8 cellular contexts compared by ENCODE assay signal in genomic region chr5:109409061-109409843, GRCh38. TPM values are rescaled to one million over a fixed set of nuclear protein-coding genes. Genes with fewer than 3 reads are reported as not detected.
DNase-seq lines count a peak whose midpoint lies in the region; ATAC-seq and TF ChIP-seq lines count a peak whose summit lies in the region.

No MANE protein-coding gene starts in this region.

- H2BK15ac ChIP-seq in mesendoderm (replicated peaks; ENCODE audit: low read depth), result no peak overlapping the region

- peak overlapping the region; percentile 75 for H3K4me2 ChIP-seq in mesendoderm (ENCODE audit: low read length)

- H3K36me3 ChIP-seq in mesendoderm (ENCODE audit: control insufficient read depth, insufficient read depth, low read length), result no peaks in the 10 kb centered on the region

- WGBS in mesendoderm (ENCODE audit: extremely low coverage, insufficient coverage, low lambda C conversion rate), result no CpG with 5 or more reads among the region's 50 CpGs

- peak; percentile 33 for ATAC-seq in HG03354 (IDR thresholded peaks at IDR 0.05; ENCODE audit: poor library complexity, severe bottlenecking, unreplicated experiment)

- no peaks in the 10 kb centered on the region for H3K4me1 ChIP-seq in mesendoderm (ENCODE audit: control insufficient read depth, low read depth, low read length)

- H3K4me3 ChIP-seq in mesendoderm (ENCODE audit: low read length), result peak overlapping the region; percentile 97

- no peak overlapping the region for H2BK5ac ChIP-seq in mesendoderm (ENCODE audit: low read length)

- peaks cover 4% of the 10 kb centered on the region for H3K79me1 ChIP-seq in mesendoderm (ENCODE audit: low read length)

- H3K27ac ChIP-seq in mesendoderm (ENCODE audit: low read depth, low read length), result peak overlapping the region; percentile 94

- DNase-seq in Ammon's horn (ENCODE audit: low spot score) (peak; percentile 81), NCI-H82 treated with DMSO at 0.1 percent for 48 hours (lab: John Stamatoyannopoulos, UW; ENCODE audit: unreplicated experiment) (peak; percentile 5), mesendoderm (peak; percentile 77)
- peak; percentile 60 to 69 for DNase-seq in activated CD8-positive, alpha-beta memory T cell treated with anti-CD3 and anti-CD28 coated beads for 1 hour (ENCODE audit: extremely low read depth in 1 of 2, low read depth in 1 of 2)
- DNase-seq in effector CD8-positive, alpha-beta T cell (lab: John Stamatoyannopoulos, UW), result peak; percentile 67
- peak; percentile 63 for DNase-seq in stimulated activated CD8-positive, alpha-beta memory T cell treated with anti-CD3 and anti-CD28 coated beads, Interleukin-15, amount 100 ng/mL, for 1 hour (ENCODE audit: low read depth)

- peak overlapping the region; percentile 0 for H3K18ac ChIP-seq in mesendoderm (ENCODE audit: low read length)

- H3K27me3 ChIP-seq in mesendoderm (ENCODE audit: insufficient read depth, low read length, poor library complexity), result no peaks in the 10 kb centered on the region

- H2BK120ac ChIP-seq in mesendoderm (ENCODE audit: low read depth, low read length), result no peak overlapping the region

- H3K79me2 ChIP-seq in mesendoderm (ENCODE audit: control insufficient read depth, insufficient read depth, low read length), result peaks cover 27% of the 10 kb centered on the region

- H4K8ac ChIP-seq in mesendoderm (ENCODE audit: low read depth, low read length), result no peak overlapping the region

- peak; percentile 67 for TF ChIP-seq POLR2A in GM19099 (IDR thresholded peaks at IDR 0.05; ENCODE audit: extremely low read depth, insufficient read length, low read depth)

- peak overlapping the region; percentile 96 for H3K56ac ChIP-seq in mesendoderm (ENCODE audit: low read length)

- H2AK5ac ChIP-seq in mesendoderm (ENCODE audit: low read length), result no peak overlapping the region

- no peak overlapping the region for H4K5ac ChIP-seq in mesendoderm (ENCODE audit: low read length)

- peak overlapping the region; percentile 56 for H3K4ac ChIP-seq in mesendoderm (ENCODE audit: low read depth, low read length)

- H3K9ac ChIP-seq in mesendoderm (ENCODE audit: low read length), result peak overlapping the region; percentile 97

- no peak overlapping the region for H3K23ac ChIP-seq in mesendoderm (ENCODE audit: low read length)

RNA-seq across cellular contexts. Expression of gene PJA2, which starts 0.5 kb away (rescaled TPM):
- 32.8 TPM for polyA plus RNA-seq in mesendoderm (2013, experiment 1 of 2)
- polyA plus RNA-seq in mesendoderm (2013, experiment 2 of 2), result 33.5 TPM

Comparison
In these comparisons a context has a peak if more than half of its experiments do, and no peak if none do; other contexts are left out.
1. Peak in every context shown above with its lines: DNase-seq, ATAC-seq, H3K4me3 ChIP-seq and H3K27ac ChIP-seq.
2. DNase-seq: peak in every context shown above with its lines; median percentile 81 in Ammon's horn; 77 in mesendoderm; 67 in effector CD8-positive, alpha-beta T cell; 64 in activated CD8-positive, alpha-beta memory T cell treated with anti-CD3 and anti-CD28 coated beads for 1 hour; 63 in stimulated activated CD8-positive, alpha-beta memory T cell treated with anti-CD3 and anti-CD28 coated beads, Interleukin-15, amount 100 ng/mL, for 1 hour; 5 in NCI-H82 treated with DMSO at 0.1 percent for 48 hours.